In genomic region chr5:32597046-32597629, GRCh38 we compare ENCODE assay signal across 19 cellular contexts. TPM values are rescaled to one million over a fixed set of nuclear protein-coding genes. Genes with fewer than 3 reads are reported as not detected.
DNase-seq lines count a peak whose midpoint lies in the region; ATAC-seq and TF ChIP-seq lines count a peak whose summit lies in the region.
"Had no signal": no experiment of that assay in that cellular context is flagged by ENCODE, and none has a peak within 500 bp of the region (broad histone marks: within the 10 kb centered on the region; RNA-seq: fewer than 3 reads in every experiment).

No MANE protein-coding gene starts in this region.

- peaks cover 89% of the 10 kb centered on the region for H3K79me2 ChIP-seq in KMS-11 (ENCODE audit: insufficient read depth, low read depth)

- no peak for TF ChIP-seq CTCF in KMS-11 (conservative IDR thresholded peaks at IDR 0.05; ENCODE audit: low read depth, low read length)

- no peaks in the 10 kb centered on the region for H3K9me3 ChIP-seq in naive thymus-derived CD4-positive, alpha-beta T cell (ENCODE audit: control insufficient read depth in 2 of 3, low read length in 3 of 3)
- H3K9me3 ChIP-seq: A549, ascending aorta, Caco-2, colonic mucosa, esophagus squamous epithelium, left lung, suprapubic skin had no signal

- ATAC-seq in naive thymus-derived CD4-positive, alpha-beta T cell = peak; percentile 22
- no peak for ATAC-seq in GM19455 (IDR thresholded peaks at IDR 0.05; ENCODE audit: unreplicated experiment)
- ATAC-seq: A549, HepG2, left lung had no signal

- no peak overlapping the region for H2AFZ ChIP-seq in KMS-11 (ENCODE audit: low read depth)

- DNase-seq in activated CD4-positive, alpha-beta T cell treated with anti-CD3 and anti-CD28 coated beads, Interleukin-2, amount 10 ng/mL, durations not matched to agents 24 days and 14 days = no peak
- no peak for DNase-seq in activated CD4-positive, alpha-beta T cell treated with anti-CD3 and anti-CD28 coated beads, Interleukin-2, amount 50 U/mL, for 4 hours
- DNase-seq in activated CD4-positive, alpha-beta memory T cell treated with anti-CD3 and anti-CD28 coated beads for 36 hours = no peak
- no peak for DNase-seq in naive thymus-derived CD4-positive, alpha-beta T cell
- DNase-seq in NCI-H1436 (lab: John Stamatoyannopoulos, UW) (no peak), NCI-H2196 treated with DMSO at 0.1 percent for 48 hours (lab: John Stamatoyannopoulos, UW; ENCODE audit: unreplicated experiment) (no peak)
- DNase-seq: Caco-2, colonic mucosa, esophagus squamous epithelium, left lung, NCI-H1436 treated with DMSO at 0.1 percent for 48 hours, NCI-H524 treated with DMSO at 0.1 percent for 48 hours, RPMI8226 had no signal

- H3K4me1 Mint-ChIP-seq in activated CD4-positive, alpha-beta T cell treated with anti-CD3 and anti-CD28 coated beads, Interleukin-2, amount 10 ng/mL, durations not matched to agents 24 days and 14 days = peaks cover 58% of the 10 kb centered on the region
- peaks cover 65% of the 10 kb centered on the region for H3K4me1 Mint-ChIP-seq in activated CD4-positive, alpha-beta memory T cell treated with anti-CD3 and anti-CD28 coated beads for 36 hours (ENCODE audit: low read depth)
- H3K4me1 Mint-ChIP-seq in naive thymus-derived CD4-positive, alpha-beta T cell = peaks cover 45 to 92% (median 83%) of the 10 kb centered on the region in 7 donors

- no peak overlapping the region for H3K4me3 ChIP-seq in KMS-11 (IDR thresholded peaks at IDR 0.05; ENCODE audit: insufficient read depth, low read depth, low read length)
- H3K4me3 ChIP-seq in naive thymus-derived CD4-positive, alpha-beta T cell (ENCODE audit: low read length) = no peak overlapping the region
- H3K4me3 ChIP-seq: A549, ascending aorta, colonic mucosa, esophagus squamous epithelium, left lung, suprapubic skin had no signal

- H3K4me2 ChIP-seq in KMS-11 = no peak overlapping the region
- H3K4me2 ChIP-seq: A549 had no signal

- peaks cover 55% of the 10 kb centered on the region for H4K20me1 ChIP-seq in KMS-11 (ENCODE audit: insufficient read depth)

- peaks cover 30% of the 10 kb centered on the region; the same call in 1 of the 2 replicates for H3K36me3 ChIP-seq in KMS-11 (ENCODE audit: insufficient read depth)
- H3K36me3 ChIP-seq in naive thymus-derived CD4-positive, alpha-beta T cell (ENCODE audit: control insufficient read depth in 2 of 3, insufficient read depth in 3 of 3, low read length in 3 of 3) = peaks cover 16 to 71% (median 44%) of the 10 kb centered on the region in 3 experiments

- H3K27ac ChIP-seq in KMS-11 = peak overlapping the region; percentile 15; the same call in 1 of the 2 replicates
- peak overlapping the region; percentile 8 for H3K27ac ChIP-seq in naive thymus-derived CD4-positive, alpha-beta T cell (ENCODE audit: low read depth, low read length)
- H3K27ac ChIP-seq: A549, colonic mucosa, esophagus squamous epithelium, suprapubic skin had no signal

- peak overlapping the region; percentile 11 for H3K27ac Mint-ChIP-seq in activated CD4-positive, alpha-beta T cell treated with anti-CD3 and anti-CD28 coated beads, Interleukin-2, amount 10 ng/mL, durations not matched to agents 24 days and 14 days
- H3K27ac Mint-ChIP-seq in activated CD4-positive, alpha-beta memory T cell treated with anti-CD3 and anti-CD28 coated beads for 36 hours = peak overlapping the region; percentile 58
- H3K27ac Mint-ChIP-seq in naive thymus-derived CD4-positive, alpha-beta T cell = peak overlapping the region in 7 of 9 donors; percentile 3 to 76 (median 58)

- no peaks in the 10 kb centered on the region for H3K9me3 Mint-ChIP-seq in activated CD4-positive, alpha-beta T cell treated with anti-CD3 and anti-CD28 coated beads, Interleukin-2, amount 10 ng/mL, durations not matched to agents 24 days and 14 days
- H3K9me3 Mint-ChIP-seq in activated CD4-positive, alpha-beta memory T cell treated with anti-CD3 and anti-CD28 coated beads for 36 hours = no peaks in the 10 kb centered on the region
- peaks cover 0 to 2% (median 0%) of the 10 kb centered on the region in 11 donors for H3K9me3 Mint-ChIP-seq in naive thymus-derived CD4-positive, alpha-beta T cell

- H3K4me1 ChIP-seq in KMS-11 (ENCODE audit: low read depth, poor library complexity, severe bottlenecking) = peaks cover 88% of the 10 kb centered on the region
- peaks cover 22 to 33% of the 10 kb centered on the region in 2 donors for H3K4me1 ChIP-seq in naive thymus-derived CD4-positive, alpha-beta T cell (ENCODE audit: control insufficient read depth in 2 of 2, insufficient read depth in 2 of 2, low read length in 2 of 2)
- H3K4me1 ChIP-seq: Caco-2, colonic mucosa had no signal

- intact Hi-C loops in activated CD4-positive, alpha-beta T cell treated with anti-CD3 and anti-CD28 coated beads, Interleukin-2, amount 10 ng/mL, durations not matched to agents 24 days and 14 days (cut with micrococcal nuclease) = loop anchor here (2.0 kb wide), 1 partner anchor 16 kb away; no protein-coding TSS in a partner anchor
- intact Hi-C loops in activated CD4-positive, alpha-beta memory T cell treated with anti-CD3 and anti-CD28 coated beads for 36 hours (cut with micrococcal nuclease) = loop anchor here (5.0 kb wide), 1 partner anchor 210 kb away; no protein-coding TSS in a partner anchor
- intact Hi-C loops in naive thymus-derived CD4-positive, alpha-beta T cell (cut with micrococcal nuclease) = loop anchor here in 1 of 2 donors (5.0 kb wide), 1 partner anchor 215 kb away; no protein-coding TSS in a partner anchor

- peaks cover 75% of the 10 kb centered on the region for H3K36me3 Mint-ChIP-seq in activated CD4-positive, alpha-beta T cell treated with anti-CD3 and anti-CD28 coated beads, Interleukin-2, amount 10 ng/mL, durations not matched to agents 24 days and 14 days (ENCODE audit: low read depth)
- peaks cover 67% of the 10 kb centered on the region for H3K36me3 Mint-ChIP-seq in activated CD4-positive, alpha-beta memory T cell treated with anti-CD3 and anti-CD28 coated beads for 36 hours
- peaks cover 19 to 59% (median 53%) of the 10 kb centered on the region in 5 donors for H3K36me3 Mint-ChIP-seq in naive thymus-derived CD4-positive, alpha-beta T cell

- H3K27me3 ChIP-seq in KMS-11 (ENCODE audit: insufficient read depth, low read depth) = no peaks in the 10 kb centered on the region
- no peaks in the 10 kb centered on the region for H3K27me3 ChIP-seq in naive thymus-derived CD4-positive, alpha-beta T cell (ENCODE audit: control insufficient read depth in 2 of 2, insufficient read depth in 2 of 2, low read length in 2 of 2)
- H3K27me3 ChIP-seq: ascending aorta, colonic mucosa, esophagus squamous epithelium, left lung, suprapubic skin had no signal

- H3K4me3 Mint-ChIP-seq in activated CD4-positive, alpha-beta T cell treated with anti-CD3 and anti-CD28 coated beads, Interleukin-2, amount 10 ng/mL, durations not matched to agents 24 days and 14 days = no peak overlapping the region
- no peak overlapping the region for H3K4me3 Mint-ChIP-seq in activated CD4-positive, alpha-beta memory T cell treated with anti-CD3 and anti-CD28 coated beads for 36 hours
- peak overlapping the region in 9 of 10 donors; percentile 4 to 66 (median 15) for H3K4me3 Mint-ChIP-seq in naive thymus-derived CD4-positive, alpha-beta T cell

- no peaks in the 10 kb centered on the region for H3K27me3 Mint-ChIP-seq in activated CD4-positive, alpha-beta T cell treated with anti-CD3 and anti-CD28 coated beads, Interleukin-2, amount 10 ng/mL, durations not matched to agents 24 days and 14 days
- no peaks in the 10 kb centered on the region for H3K27me3 Mint-ChIP-seq in activated CD4-positive, alpha-beta memory T cell treated with anti-CD3 and anti-CD28 coated beads for 36 hours
- no peaks in the 10 kb centered on the region for H3K27me3 Mint-ChIP-seq in naive thymus-derived CD4-positive, alpha-beta T cell

- CTCF ChIA-PET in activated CD4-positive, alpha-beta memory T cell treated with anti-CD3 and anti-CD28 coated beads for 36 hours (lab: Charles Lee) = interaction anchor here (0.6 to 1.7 kb wide), 5 partner anchors 9 to 537 kb away, joined by 3 to 9 read pairs (median 3); no protein-coding TSS in a partner anchor
- CTCF ChIA-PET in naive thymus-derived CD4-positive, alpha-beta T cell (lab: Charles Lee) = interaction anchor here (1.1 kb wide), 1 partner anchor 108 kb away, joined by 3 read pairs; no protein-coding TSS in a partner anchor

- no peak overlapping the region for H3K9ac ChIP-seq in KMS-11

- POLR2A ChIA-PET in activated CD4-positive, alpha-beta memory T cell treated with anti-CD3 and anti-CD28 coated beads for 36 hours (lab: Charles Lee) = interaction anchor here (0.6 kb wide), 1 partner anchor 430 kb away, joined by 3 read pairs; no protein-coding TSS in a partner anchor
- POLR2A ChIA-PET in naive thymus-derived CD4-positive, alpha-beta T cell (lab: Charles Lee) = no interaction called here

RNA-seq across cellular contexts. Expression of gene SUB1, which starts 11.8 kb away (rescaled TPM):
- 403 and 404 TPM in 2 replicates for total RNA-seq in activated CD4-positive, alpha-beta T cell treated with anti-CD3 and anti-CD28 coated beads, Interleukin-2, amount 10 ng/mL, durations not matched to agents 24 days and 14 days
- total RNA-seq in activated CD4-positive, alpha-beta memory T cell treated with anti-CD3 and anti-CD28 coated beads for 36 hours = 100 to 1,000 TPM; 528 to 531 TPM
- 100 to 1,000 TPM; 187 to 388 (median 285) TPM for total RNA-seq in naive thymus-derived CD4-positive, alpha-beta T cell
- 100 to 1,000 TPM; 383 to 571 TPM for polyA plus RNA-seq in naive thymus-derived CD4-positive, alpha-beta T cell

Comparison
In these comparisons a context has a peak if more than half of its experiments do, and no peak if none do; other contexts are left out.
1. H3K4me3 Mint-ChIP-seq: peak in naive thymus-derived CD4-positive, alpha-beta T cell (9 of 10); none in activated CD4-positive, alpha-beta T cell treated with anti-CD3 and anti-CD28 coated beads, Interleukin-2, amount 10 ng/mL, durations not matched to agents 24 days and 14 days (single experiment) and activated CD4-positive, alpha-beta memory T cell treated with anti-CD3 and anti-CD28 coated beads for 36 hours (single experiment).
2. Peak in every context shown above with its lines, with median percentiles within 50 percentile points of each other: H3K27ac Mint-ChIP-seq.